ENCODE assay signal across 14 cellular contexts in the genomic region with DNA sequence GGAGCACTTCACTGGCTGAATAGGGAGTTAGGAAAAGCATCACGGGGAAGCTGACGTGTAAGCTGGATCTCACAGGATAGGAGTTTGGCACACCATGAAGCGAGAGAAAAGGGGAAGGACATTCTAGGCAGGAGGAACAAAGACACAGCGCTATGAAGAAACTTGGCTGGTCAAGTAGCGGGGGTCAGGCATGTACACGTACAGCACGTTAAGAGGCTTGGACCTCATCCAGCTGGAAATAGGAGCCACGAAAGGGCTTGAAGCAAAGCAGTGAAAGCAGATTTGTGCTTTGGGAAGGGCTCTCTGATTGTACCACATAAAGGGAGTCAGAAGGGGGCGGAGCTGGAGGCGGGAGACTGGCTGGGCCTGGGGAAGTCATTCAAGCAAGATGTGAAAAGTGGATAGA. TPM values are rescaled to one million over a fixed set of nuclear protein-coding genes. Genes with fewer than 3 reads are reported as not detected.
DNase-seq lines count a peak whose midpoint lies in the region; ATAC-seq and TF ChIP-seq lines count a peak whose summit lies in the region.
"Had no signal": no experiment of that assay in that cellular context is flagged by ENCODE, and none has a peak within 500 bp of the region (broad histone marks: within the 10 kb centered on the region; RNA-seq: fewer than 3 reads in every experiment).

No MANE protein-coding gene starts in this region.

- H3K9me3 ChIP-seq in lung (ENCODE audit: control insufficient read depth in 2 of 2, insufficient read depth in 1 of 2, low read length in 1 of 2) (no peaks in the 10 kb centered on the region), upper lobe of right lung (no peaks in the 10 kb centered on the region)
- H3K9me3 ChIP-seq: MG63 had no signal

- ATAC-seq in lung (ENCODE audit: insufficient read depth, low FRiP score) (no peak), upper lobe of right lung (peak; percentile 70), HG03045 (IDR thresholded peaks at IDR 0.05; ENCODE audit: unreplicated experiment) (no peak), HG02610 (IDR thresholded peaks at IDR 0.05; ENCODE audit: unreplicated experiment) (no peak)
- ATAC-seq: activated CD8-positive, alpha-beta memory T cell treated with anti-CD3 and anti-CD28 coated beads, Interleukin-2, amount 10 ng/mL, durations not matched to agents 7 days and 5 days; T-helper 17 cell had no signal

- H3K4me1 ChIP-seq in lung (ENCODE audit: control insufficient read depth in 2 of 2, insufficient read depth in 2 of 2, low read length in 2 of 2) (no peaks in the 10 kb centered on the region), upper lobe of right lung (no peaks in the 10 kb centered on the region)

- 55 to 63% methylated on average over 10 of the region's 10 CpGs for WGBS in lung, 2 donors

- TF ChIP-seq CTCF in coronary artery (IDR thresholded peaks at IDR 0.05): no peak
- no peak for TF ChIP-seq CTCF in lung (IDR thresholded peaks at IDR 0.05; ENCODE audit: control extremely low read depth, extremely low read depth)
- no peak for TF ChIP-seq CTCF in upper lobe of right lung (IDR thresholded peaks at IDR 0.05)

- H3K27ac ChIP-seq in coronary artery: peak overlapping the region in 1 of 2 donors; percentile 25
- H3K27ac ChIP-seq in lung (ENCODE audit: low read depth in 1 of 2, low read length in 1 of 2): no peak overlapping the region
- H3K27ac ChIP-seq in upper lobe of right lung: no peak overlapping the region

- H3K4me3 ChIP-seq in coronary artery: no peak overlapping the region
- no peak overlapping the region for H3K4me3 ChIP-seq in lung
- H3K4me3 ChIP-seq in upper lobe of right lung: no peak overlapping the region
- H3K4me3 ChIP-seq: MG63 had no signal

- H3K27me3 ChIP-seq in lung (ENCODE audit: control insufficient read depth, insufficient read depth) (no peaks in the 10 kb centered on the region), upper lobe of right lung (no peaks in the 10 kb centered on the region)
- H3K27me3 ChIP-seq: MG63 had no signal

- intact Hi-C loops in upper lobe of right lung (cut with DNase I): no loop called here

- DNase-seq in NCI-H2029 (lab: John Stamatoyannopoulos, UW): peak; percentile 4
- no peak for DNase-seq in NCI-H2029 treated with DMSO at 0.1 percent for 48 hours (lab: John Stamatoyannopoulos, UW)
- peak; percentile 74 for DNase-seq in coronary artery (ENCODE audit: low spot score)
- DNase-seq in lung (ENCODE audit: low spot score): peak; percentile 64
- no peak for DNase-seq in upper lobe of right lung
- no peak for DNase-seq in NOMO-1 (lab: John Stamatoyannopoulos, UW; ENCODE audit: unreplicated experiment in 2 of 2)
- DNase-seq: 8988T; activated CD8-positive, alpha-beta memory T cell treated with anti-CD3 and anti-CD28 coated beads, Interleukin-2, amount 10 ng/mL, durations not matched to agents 7 days and 5 days; mesendoderm; NK-92 treated with Interleukin-12 subunit alpha and Interleukin-12 subunit beta, amount 100 ng/mL, for 24 hours; T-helper 17 cell had no signal

- peaks cover 0 to 1% of the 10 kb centered on the region in 2 donors for H3K36me3 ChIP-seq in lung (ENCODE audit: control insufficient read depth in 2 of 2, insufficient read depth in 2 of 2, low read length in 2 of 2)
- no peaks in the 10 kb centered on the region for H3K36me3 ChIP-seq in upper lobe of right lung
- H3K36me3 ChIP-seq: MG63 had no signal

RNA-seq across cellular contexts. Expression of a gene that starts 19.6 kb away (rescaled TPM):
- total RNA-seq in lung: 1 to 10 TPM in 1 of 2 donors, under 1 TPM in 1; 0.40 to 1.3 TPM
- polyA plus RNA-seq in lung: under 1 TPM; 0.09 to 0.30 TPM
- total RNA-seq in upper lobe of right lung: 0.67 TPM

RNA-seq across cellular contexts. Expression of a gene that starts 51.7 kb away (rescaled TPM):
- 10 to 100 TPM; 65.9 to 79.1 TPM for total RNA-seq in lung
- polyA plus RNA-seq in lung: 10 to 100 TPM; 64.1 to 70.4 TPM
- 70.3 TPM for total RNA-seq in upper lobe of right lung

RNA-seq across cellular contexts. Expression of a gene that starts 51.8 kb away (rescaled TPM):
- total RNA-seq in lung (1 to 10 TPM; 1.1 to 2.4 TPM), upper lobe of right lung (1.9 TPM)
- 1 to 10 TPM in 1 of 2 donors, under 1 TPM in 1; 0.57 to 1.2 TPM for polyA plus RNA-seq in lung

Comparison
In these comparisons a context has a peak if more than half of its experiments do, and no peak if none do; other contexts are left out.
1. DNase-seq: peak in NCI-H2029 (single experiment), coronary artery (single experiment) and lung (single experiment); none in NCI-H2029 treated with DMSO at 0.1 percent for 48 hours (single experiment), upper lobe of right lung (single experiment) and NOMO-1 (0 of 2).